Comparison of ENCODE assay signal across 19 cellular contexts in the genomic region with DNA sequence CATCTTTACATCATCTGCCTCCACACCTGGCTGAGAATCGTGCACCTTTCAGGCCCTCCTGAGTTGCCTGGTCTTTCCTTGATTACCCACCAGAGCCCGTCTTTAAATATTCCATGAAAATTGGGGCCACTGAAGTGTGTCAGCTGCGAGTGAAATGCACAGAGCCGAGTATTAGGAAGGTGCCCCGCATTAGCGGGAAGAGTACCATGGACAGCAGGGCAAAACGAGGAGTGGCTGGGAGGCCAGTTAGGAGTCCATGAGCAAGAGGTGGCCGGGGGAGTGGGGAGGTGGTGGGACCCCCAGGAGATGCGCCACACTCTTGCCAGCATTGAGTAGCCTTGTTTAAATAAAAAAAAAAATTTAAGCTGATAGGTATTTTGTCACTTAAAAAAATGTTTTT.
DNase-seq lines count a peak whose midpoint lies in the region; ATAC-seq, FAIRE-seq and TF ChIP-seq lines count a peak whose summit lies in the region.
"Had no signal": no experiment of that assay in that cellular context is flagged by ENCODE, and none has a peak within 500 bp of the region (broad histone marks: within the 10 kb centered on the region; RNA-seq: fewer than 3 reads in every experiment).

No MANE protein-coding gene starts in this region.

- H3K4me1 ChIP-seq in liver (ENCODE audit: control insufficient read depth in 4 of 4, insufficient read depth in 4 of 4, low read length in 3 of 4) = no peaks in the 10 kb centered on the region
- H3K4me1 ChIP-seq in HepG2 (ENCODE audit: insufficient read depth, low read length) = peaks cover 12% of the 10 kb centered on the region
- H3K4me1 ChIP-seq in HEK293 (ENCODE audit: control insufficient read depth, insufficient read depth, low read length) = no peaks in the 10 kb centered on the region
- no peaks in the 10 kb centered on the region for H3K4me1 ChIP-seq in osteoblast (ENCODE audit: insufficient read depth, low read length)

- H3K9ac ChIP-seq in liver (ENCODE audit: low read depth in 1 of 2, low read length in 2 of 2) (no peak overlapping the region), HepG2 (ENCODE audit: insufficient read depth, low read depth, low read length) (no peak overlapping the region)

- TF ChIP-seq CTCF in liver (IDR thresholded peaks at IDR 0.05; ENCODE audit: low read depth, low read length, missing input control) (no peak), HepG2 (CRISPR knock-in tag; IDR thresholded peaks at IDR 0.05) (no peak), HEK293 (tag by site-specific recombination; IDR thresholded peaks at IDR 0.05) (no peak), glutamatergic neuron (IDR thresholded peaks at IDR 0.05; ENCODE audit: partially characterized antibody, unreplicated experiment) (no peak), osteoblast (IDR thresholded peaks at IDR 0.05; ENCODE audit: extremely low read depth, low read depth, low read length) (no peak)

- TF ChIP-seq RAD21 in liver (IDR thresholded peaks at IDR 0.05) (no peak), HepG2 (CRISPR knock-in tag; IDR thresholded peaks at IDR 0.05) (no peak)

- TF ChIP-seq EP300 in HepG2 (IDR thresholded peaks at IDR 0.05; ENCODE audit: low read depth in 2 of 2, low read length in 2 of 2) (no peak), HepG2 (CRISPR knock-in tag; IDR thresholded peaks at IDR 0.05; ENCODE audit: borderline replicate concordance) (no peak)

- in situ Hi-C loops in HepG2 (cut with HindIII; ENCODE audit: extremely low pct_ligation_motif_present, low pct_unique_long_range_greater_than_20kb) = no loop called here

- intact Hi-C loops in HepG2 (cut with micrococcal nuclease; ENCODE audit: unreplicated experiment) = no loop called here

- H2AFZ ChIP-seq in HepG2 (ENCODE audit: low read length) = no peak overlapping the region
- no peak overlapping the region for H2AFZ ChIP-seq in osteoblast (ENCODE audit: low read length)

- H3K79me2 ChIP-seq in HepG2 (ENCODE audit: insufficient read depth, low read length) = no peaks in the 10 kb centered on the region
- H3K79me2 ChIP-seq in osteoblast (ENCODE audit: insufficient read depth, low read length) = no peaks in the 10 kb centered on the region

- H3K4me3 ChIP-seq in liver (ENCODE audit: low read depth in 1 of 3, low read length in 3 of 3) = no peak overlapping the region
- no peak overlapping the region for H3K4me3 ChIP-seq in HepG2 (replicated peaks in 1 of 3; ENCODE audit: insufficient read depth in 1 of 3, low read depth in 2 of 3, low read length in 3 of 3)
- H3K4me3 ChIP-seq in HEK293 (ENCODE audit: low read depth, low read length) = no peak overlapping the region
- H3K4me3 ChIP-seq in osteoblast (ENCODE audit: insufficient read depth, low read length) = no peak overlapping the region

- H4K20me1 ChIP-seq in HepG2 (ENCODE audit: insufficient read depth, low read length) (no peaks in the 10 kb centered on the region), osteoblast (ENCODE audit: insufficient read depth, low read length) (peaks cover 5% of the 10 kb centered on the region)

- H3K9me3 Mint-ChIP-seq in glutamatergic neuron (ENCODE audit: unreplicated experiment) = peaks cover 11% of the 10 kb centered on the region
- H3K9me3 Mint-ChIP-seq: CD4-positive, alpha-beta memory T cell; H9 had no signal

- FAIRE-seq in HepG2 (lab: Jason Lieb, UNC) (no peak), GM12891 (lab: Jason Lieb, UNC) (no peak)
- FAIRE-seq: H1 had no signal

- TF ChIP-seq POLR2A in HepG2 (IDR thresholded peaks at IDR 0.05; ENCODE audit: insufficient read depth in 1 of 2, low read depth in 2 of 2, low read length in 2 of 2) = no peak
- TF ChIP-seq POLR2A in GM12891 (IDR thresholded peaks at IDR 0.05; ENCODE audit: low read depth, low read length) = no peak

- no peak for ATAC-seq in HepG2

- H3K36me3 Mint-ChIP-seq in glutamatergic neuron (ENCODE audit: unreplicated experiment) = no peaks in the 10 kb centered on the region
- H3K36me3 Mint-ChIP-seq: CD14-positive monocyte; CD4-positive, alpha-beta memory T cell had no signal

- H3K27ac Mint-ChIP-seq in glutamatergic neuron (ENCODE audit: unreplicated experiment) = peak overlapping the region; percentile 28
- H3K27ac Mint-ChIP-seq: CD14-positive monocyte; CD4-positive, alpha-beta memory T cell had no signal

- H3K4me2 ChIP-seq in HepG2 (ENCODE audit: low read depth, low read length) (no peak overlapping the region), osteoblast (ENCODE audit: insufficient read depth, low read length) (no peak overlapping the region)

- no peak for DNase-seq in HepG2 (ENCODE audit: low spot score)
- no peak for DNase-seq in glutamatergic neuron
- DNase-seq in osteoblast (ENCODE audit: insufficient read length, low spot score, missing footprints) = peak; percentile 13
- DNase-seq in NCI-H510A treated with DMSO at 0.1 percent for 48 hours (lab: John Stamatoyannopoulos, UW) = no peak
- no peak for DNase-seq in activated CD8-positive, alpha-beta memory T cell treated with anti-CD3 and anti-CD28 coated beads, Interleukin-2, amount 50 U/mL, for 4 hours
- no peak for DNase-seq in GM12891 (ENCODE audit: insufficient read length, low spot score)
- DNase-seq: ACHN; BE2C; CD4-positive, alpha-beta memory T cell; DMS153; DMS79; GDM1; H9; IMR-90; KBM-7 had no signal

- H3K27me3 ChIP-seq in liver (ENCODE audit: control insufficient read depth in 4 of 4, insufficient read depth in 4 of 4, low read length in 3 of 4) (no peaks in the 10 kb centered on the region), HepG2 (ENCODE audit: control insufficient read depth in 1 of 2, insufficient read depth in 2 of 2, low read length in 2 of 2) (no peaks in the 10 kb centered on the region), osteoblast (ENCODE audit: insufficient read depth, low read length) (no peaks in the 10 kb centered on the region)
- H3K27me3 ChIP-seq: BE2C had no signal

- no peak overlapping the region for H3K4me3 Mint-ChIP-seq in glutamatergic neuron (ENCODE audit: unreplicated experiment)
- H3K4me3 Mint-ChIP-seq: CD14-positive monocyte; CD4-positive, alpha-beta memory T cell; H9 had no signal

- peaks cover 18% of the 10 kb centered on the region for H3K27me3 Mint-ChIP-seq in glutamatergic neuron (ENCODE audit: unreplicated experiment)

- H3K36me3 ChIP-seq in liver (ENCODE audit: control insufficient read depth in 4 of 4, insufficient read depth in 3 of 4, low read depth in 1 of 4, low read length in 3 of 4) (peaks cover 0 to 3% (median 2%) of the 10 kb centered on the region in 4 donors), HepG2 (replicated peaks in 1 of 2; ENCODE audit: control insufficient read depth in 1 of 2, insufficient read depth in 2 of 2, low read length in 2 of 2) (no peaks in the 10 kb centered on the region), HEK293 (ENCODE audit: control insufficient read depth in 2 of 2, insufficient read depth in 1 of 2, low read length in 2 of 2) (no peaks in the 10 kb centered on the region), osteoblast (ENCODE audit: insufficient read depth, low read length) (no peaks in the 10 kb centered on the region)
- H3K36me3 ChIP-seq: BE2C had no signal

- H3K4me1 Mint-ChIP-seq in glutamatergic neuron (ENCODE audit: low read depth, unreplicated experiment) = peaks cover 25% of the 10 kb centered on the region
- H3K4me1 Mint-ChIP-seq: CD14-positive monocyte; CD4-positive, alpha-beta memory T cell had no signal

- H3K27ac ChIP-seq in liver (ENCODE audit: low read depth in 1 of 2, low read length in 2 of 2) (no peak overlapping the region), HepG2 (ENCODE audit: extremely low read length, insufficient read depth, low read length) (no peak overlapping the region), HEK293 (ENCODE audit: extremely low read depth, low read depth, low read length) (no peak overlapping the region), osteoblast (ENCODE audit: low read depth, low read length) (no peak overlapping the region)

- CTCF ChIA-PET in HepG2 (lab: Yijun Ruan, JAX; ENCODE audit: low intra/inter-chr PET ratio, low total read pairs) = no interaction called here
- CTCF ChIA-PET in HEK293 (lab: Yijun Ruan, JAX) = interaction anchor here (1.1 kb wide), 1 partner anchor 37 kb away, joined by 3 read pairs; no protein-coding TSS in a partner anchor

- no TSS peak for BruUV-seq in HepG2 (replicated peaks; lab: Mats Ljungman, UMichigan)

- WGBS in liver = 93% methylated on average over 9 of the region's 9 CpGs
- 92% methylated on average over 9 of the region's 9 CpGs for WGBS in HepG2 (ENCODE audit: low lambda C conversion rate)

- H3K9me3 ChIP-seq in liver (ENCODE audit: control insufficient read depth in 4 of 4, low read length in 3 of 4) = no peaks in the 10 kb centered on the region
- H3K9me3 ChIP-seq in HepG2 (ENCODE audit: low read length) = no peaks in the 10 kb centered on the region
- no peaks in the 10 kb centered on the region for H3K9me3 ChIP-seq in HEK293 (ENCODE audit: control insufficient read depth, insufficient read depth, low read depth, low read length)
- no peaks in the 10 kb centered on the region for H3K9me3 ChIP-seq in osteoblast (ENCODE audit: low read depth, low read length)
- H3K9me3 ChIP-seq: BE2C had no signal

- POLR2A ChIA-PET in HepG2 (lab: Yijun Ruan, JAX) = no interaction called here
- POLR2A ChIA-PET in HEK293 (lab: Yijun Ruan, JAX) = no interaction called here

TF ChIP-seq in liver, 16 proteins besides CTCF, POLR2A, EP300 and RAD21 (continues in another document):
- TF ChIP-seq FOXA1 (IDR thresholded peaks at IDR 0.05) (no peak), HNF4A (conservative IDR thresholded peaks at IDR 0.05) (no peak), FOXA2 (IDR thresholded peaks at IDR 0.05) (no peak)

TF ChIP-seq in HepG2, 621 proteins besides CTCF, POLR2A, EP300 and RAD21:
- TF ChIP-seq ZFX (CRISPR knock-in tag; IDR thresholded peaks at IDR 0.05; ENCODE audit: low read depth) = no peak

TF ChIP-seq in GM12891, 5 proteins besides CTCF, POLR2A, EP300 and RAD21:
- TF ChIP-seq POU2F2 (IDR thresholded peaks at IDR 0.05; ENCODE audit: low read depth, low read length) (no peak), PAX5 (IDR thresholded peaks at IDR 0.05; ENCODE audit: insufficient read depth, low read length, severe bottlenecking) (no peak), POLR2AphosphoS5 (IDR thresholded peaks at IDR 0.05; ENCODE audit: low read depth, low read length) (no peak), TAF1 (IDR thresholded peaks at IDR 0.05; ENCODE audit: low read depth, low read length) (no peak), SPI1 (IDR thresholded peaks at IDR 0.05; ENCODE audit: low read depth, low read length) (no peak)
